8 cellular contexts compared by ENCODE assay signal in genomic region chr15:92810418-92811138, GRCh38.
DNase-seq lines count a peak whose midpoint lies in the region; ATAC-seq and TF ChIP-seq lines count a peak whose summit lies in the region.

No MANE protein-coding gene starts in this region.

- H3K4me2 ChIP-seq in trophoblast cell (ENCODE audit: low read length) = peak overlapping the region; percentile 68

- H4K12ac ChIP-seq in trophoblast cell (ENCODE audit: low read depth, low read length) = no peak overlapping the region

- H3K18ac ChIP-seq in trophoblast cell (ENCODE audit: low read length) = no peak overlapping the region

- no peaks in the 10 kb centered on the region for H3K27me3 ChIP-seq in trophoblast cell (ENCODE audit: insufficient read depth, low read length)

- H4K91ac ChIP-seq in trophoblast cell (ENCODE audit: low read depth, low read length) = no peak overlapping the region

- H2AFZ ChIP-seq in trophoblast cell (ENCODE audit: insufficient read depth, low read length, poor library complexity) = no peak overlapping the region

- H3K23ac ChIP-seq in trophoblast cell (ENCODE audit: low read length) = no peak overlapping the region

- no peak overlapping the region for H3K9ac ChIP-seq in trophoblast cell (ENCODE audit: low read length)

- no peak overlapping the region for H2BK12ac ChIP-seq in trophoblast cell (ENCODE audit: low read length)

- peak overlapping the region; percentile 98 for H3K27ac Mint-ChIP-seq in activated naive CD4-positive, alpha-beta T cell treated with anti-CD3 and anti-CD28 coated beads, Interleukin-2, amount 50 U/mL, for 24 hours

- H3K9me3 ChIP-seq in trophoblast cell (ENCODE audit: insufficient read depth, low read depth, low read length) = no peaks in the 10 kb centered on the region

- no peak overlapping the region for H3K14ac ChIP-seq in trophoblast cell (ENCODE audit: low read length)

- H3K4ac ChIP-seq in trophoblast cell (ENCODE audit: low read depth, low read length) = peak overlapping the region; percentile 43

- CTCF ChIA-PET in HEK293T (lab: Yijun Ruan, JAX) = interaction anchor here (1.7 to 3.0 kb wide), 2 partner anchors 12 to 90 kb away, joined by 5 to 17 read pairs; partner anchors contain the start of gene CHD2

- no peaks in the 10 kb centered on the region for H3K9me3 Mint-ChIP-seq in activated naive CD4-positive, alpha-beta T cell treated with anti-CD3 and anti-CD28 coated beads, Interleukin-2, amount 50 U/mL, for 24 hours

- no peak overlapping the region for H2AK5ac ChIP-seq in trophoblast cell (ENCODE audit: low read length)

- peak overlapping the region; percentile 77 for H2BK120ac ChIP-seq in trophoblast cell (ENCODE audit: insufficient read depth, low read length, poor library complexity)

- H3K4me3 ChIP-seq in trophoblast cell (ENCODE audit: low read depth, low read length) = no peak overlapping the region

- no peaks in the 10 kb centered on the region for H3K36me3 ChIP-seq in trophoblast cell (ENCODE audit: control insufficient read depth in 1 of 2, insufficient read depth in 2 of 2, low read length in 2 of 2)

- POLR2A ChIA-PET in HEK293T (lab: Yijun Ruan, JAX) = interaction anchor here (1.0 to 5.3 kb wide), 22 partner anchors 8 to 119 kb away, joined by 3 to 191 read pairs (median 14); partner anchors contain the start of gene CHD2

- H3K79me2 ChIP-seq in trophoblast cell (ENCODE audit: control insufficient read depth, insufficient read depth, low read length, poor library complexity) = peaks cover 10% of the 10 kb centered on the region

- peaks cover 50% of the 10 kb centered on the region for H3K4me1 Mint-ChIP-seq in activated naive CD4-positive, alpha-beta T cell treated with anti-CD3 and anti-CD28 coated beads, Interleukin-2, amount 50 U/mL, for 24 hours

- intact Hi-C loops in Right ventricle myocardium inferior (cut with DNase I) = no loop called here

- peaks cover 7 to 17% of the 10 kb centered on the region in 2 experiments for H3K4me1 ChIP-seq in trophoblast cell (ENCODE audit: control insufficient read depth in 1 of 2, insufficient read depth in 2 of 2, low read length in 2 of 2)

- H3K79me1 ChIP-seq in trophoblast cell (ENCODE audit: low read length) = peaks cover 27% of the 10 kb centered on the region

- H2BK5ac ChIP-seq in trophoblast cell (ENCODE audit: low read depth, low read length, poor library complexity) = peak overlapping the region; percentile 61

- ATAC-seq in Right ventricle myocardium inferior = peak; percentile 21
- no peak for ATAC-seq in HG03045 (IDR thresholded peaks at IDR 0.05; ENCODE audit: unreplicated experiment)

- TF ChIP-seq CTCF in C4-2B (conservative IDR thresholded peaks at IDR 0.05) = no peak

- peak; percentile 38 for DNase-seq in HEK293T (ENCODE audit: extremely low spot score)
- peak; percentile 87 for DNase-seq in NCI-H69 (lab: John Stamatoyannopoulos, UW)
- peak; percentile 87 for DNase-seq in Right ventricle myocardium inferior (ENCODE audit: missing footprints)
- peak in 1 of 2 donors; percentile 55 for DNase-seq in trophoblast cell
- DNase-seq in HCEC 1CT = no peak

- peaks cover 3% of the 10 kb centered on the region for H3K36me3 Mint-ChIP-seq in activated naive CD4-positive, alpha-beta T cell treated with anti-CD3 and anti-CD28 coated beads, Interleukin-2, amount 50 U/mL, for 24 hours

- no peak overlapping the region for H4K8ac ChIP-seq in trophoblast cell (ENCODE audit: low read depth, low read length)

- no CpG with 5 or more reads among the region's 10 CpGs for WGBS in trophoblast cell (ENCODE audit: extremely low coverage, insufficient coverage, insufficient read length)

- no peaks in the 10 kb centered on the region for H3K27me3 Mint-ChIP-seq in activated naive CD4-positive, alpha-beta T cell treated with anti-CD3 and anti-CD28 coated beads, Interleukin-2, amount 50 U/mL, for 24 hours

- peak overlapping the region; percentile 87 for H3K4me3 Mint-ChIP-seq in activated naive CD4-positive, alpha-beta T cell treated with anti-CD3 and anti-CD28 coated beads, Interleukin-2, amount 50 U/mL, for 24 hours

- H3K27ac ChIP-seq in C4-2B (peak overlapping the region; percentile 99; the same call in 1 of the 2 replicates), trophoblast cell (ENCODE audit: low read depth, low read length) (peak overlapping the region; percentile 99)

TF ChIP-seq in HEK293T, 16 proteins besides CTCF, POLR2A, EP300 and RAD21:
- no peak for TF ChIP-seq FOXA1 (IDR thresholded peaks at IDR 0.05)
- TF ChIP-seq ZNF384 (IDR thresholded peaks at IDR 0.05) = peak; percentile 84
- no peak for TF ChIP-seq BHLHE40 (IDR thresholded peaks at IDR 0.05; ENCODE audit: borderline replicate concordance)
